9 cellular contexts compared by ENCODE assay signal in the genomic region with DNA sequence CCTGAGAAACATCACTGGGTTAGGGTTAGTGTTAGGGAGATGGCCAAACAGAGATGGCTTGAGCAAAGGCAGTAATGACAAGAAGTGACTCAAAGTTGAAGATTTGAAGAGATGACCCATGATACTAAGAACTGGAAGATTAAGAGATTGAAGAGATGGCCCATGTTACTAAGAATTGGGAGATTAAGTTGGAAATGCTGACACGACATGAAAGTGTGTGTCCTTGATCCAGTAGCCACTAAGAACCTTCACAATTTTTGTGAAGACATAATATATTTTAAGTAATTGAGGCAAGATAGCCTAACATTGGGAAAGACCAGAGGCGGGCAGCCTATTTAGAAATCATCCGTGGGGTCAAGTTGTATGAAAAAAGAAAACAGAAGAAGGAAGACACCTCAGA.
"Had no signal": no experiment of that assay in that cellular context is flagged by ENCODE, and none has a peak within 500 bp of the region (broad histone marks: within the 10 kb centered on the region; RNA-seq: fewer than 3 reads in every experiment).

No MANE protein-coding gene starts in this region.

- H3K36me3 Mint-ChIP-seq: IgD-negative memory B cell had no signal

- H3K4me1 Mint-ChIP-seq: GM23338, IgD-negative memory B cell had no signal

- ATAC-seq: GM23338 had no signal

- H3K4me2 ChIP-seq: GM23338 had no signal

- H3K4me3 Mint-ChIP-seq: GM23338, H9, IgD-negative memory B cell had no signal

- H3K27ac ChIP-seq: HL-60 had no signal

- H3K27ac Mint-ChIP-seq: GM23338, H9, IgD-negative memory B cell had no signal

- H2AFZ ChIP-seq: GM23338 had no signal

- FAIRE-seq: H1, H54 had no signal

- H3K4me3 ChIP-seq: GM23338 had no signal

- H3K9me3 Mint-ChIP-seq: GM23338, H9, IgD-negative memory B cell had no signal

- DNase-seq: H9, HCEC 1CT, Kasumi-1, KG1 had no signal
